16 cellular contexts compared by ENCODE assay signal in the genomic region with DNA sequence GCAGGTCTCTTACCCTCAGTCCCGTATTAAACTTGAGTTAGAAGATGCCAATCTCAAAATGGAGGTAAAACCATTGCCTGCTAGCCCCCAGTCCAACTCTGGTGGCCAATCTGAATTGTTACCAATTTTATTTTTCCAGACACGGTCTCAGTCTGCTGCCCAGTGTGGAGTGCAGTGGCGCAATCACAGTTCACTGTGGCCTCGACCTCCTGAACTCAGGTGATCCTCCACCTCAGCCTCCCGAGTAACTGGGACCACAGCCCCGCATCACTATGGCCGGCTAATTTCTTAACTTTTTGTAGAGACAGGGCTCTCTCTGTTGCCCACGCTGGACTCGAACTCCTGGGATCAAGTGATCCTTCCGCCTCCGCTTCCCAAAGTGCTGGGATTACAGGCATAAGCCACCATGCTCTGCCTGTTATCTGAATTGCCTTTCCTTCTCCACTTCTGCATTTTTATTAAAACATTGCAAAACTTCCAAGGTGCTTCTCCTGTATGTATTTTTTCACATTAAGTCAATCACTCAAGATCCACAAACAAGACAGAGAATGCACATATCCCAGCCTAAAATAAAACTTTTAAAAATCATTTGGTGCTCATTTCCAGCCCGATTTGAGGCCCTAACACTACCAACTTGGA. TPM values are rescaled to one million over a fixed set of nuclear protein-coding genes. Genes with fewer than 3 reads are reported as not detected.
DNase-seq lines count a peak whose midpoint lies in the region; ATAC-seq and TF ChIP-seq lines count a peak whose summit lies in the region.
"Had no signal": no experiment of that assay in that cellular context is flagged by ENCODE, and none has a peak within 500 bp of the region (broad histone marks: within the 10 kb centered on the region; RNA-seq: fewer than 3 reads in every experiment).

No MANE protein-coding gene starts in this region.

- H3K27ac Mint-ChIP-seq in endodermal cell = no peak overlapping the region

- H3K4me1 ChIP-seq in A673 (ENCODE audit: insufficient read depth, low read length, poor library complexity, severe bottlenecking) (peaks cover 30% of the 10 kb centered on the region), DND-41 (ENCODE audit: insufficient read depth, low read length) (peaks cover 25% of the 10 kb centered on the region), OCI-LY7 (ENCODE audit: insufficient read depth, low read length, poor library complexity, severe bottlenecking) (peaks cover 14% of the 10 kb centered on the region), endodermal cell (ENCODE audit: control insufficient read depth, insufficient read depth, low read length) (peaks cover 3% of the 10 kb centered on the region)

- H3K4me2 ChIP-seq in DND-41 (ENCODE audit: insufficient read depth, low read length) (peak overlapping the region; percentile 69), OCI-LY7 (ENCODE audit: low read length) (peak overlapping the region; percentile 80)

- DNase-seq in A673 (ENCODE audit: low spot score) (no peak), DND-41 (no peak), OCI-LY7 (ENCODE audit: low spot score) (no peak), endodermal cell (no peak), NCI-H1105 (lab: John Stamatoyannopoulos, UW) (no peak), erythroblast (lab: John Stamatoyannopoulos, UW) (no peak), hepatic stellate cell (ENCODE audit: low spot score) (no peak)
- DNase-seq: activated CD4-positive, alpha-beta T cell treated with anti-CD3 and anti-CD28 coated beads, Interleukin-2, amount 50 U/mL, for 4 hours; activated naive CD4-positive, alpha-beta T cell treated with Interleukin-2 at 50 U/mL for 16 hours; body of pancreas; kidney glomerular epithelial cell; NCI-H524 treated with DMSO at 0.1 percent for 48 hours; spleen had no signal

- POLR2A ChIA-PET in A673 (lab: Charles Lee; ENCODE audit: low non-redundant PET) = no interaction called here
- POLR2A ChIA-PET in OCI-LY7 (lab: Charles Lee) = interaction anchor here (0.7 kb wide), 1 partner anchor 1999 kb away, joined by 3 read pairs; no protein-coding TSS in a partner anchor

- TF ChIP-seq CTCF in A673 (conservative IDR thresholded peaks at IDR 0.05; ENCODE audit: low read depth, low read length) (no peak), DND-41 (IDR thresholded peaks at IDR 0.05; ENCODE audit: borderline replicate concordance, extremely low read depth, low read length, poor library complexity, severe bottlenecking) (no peak), OCI-LY7 (conservative IDR thresholded peaks at IDR 0.05; ENCODE audit: low read length) (no peak), endodermal cell (conservative IDR thresholded peaks at IDR 0.05) (no peak)

- H3K27ac ChIP-seq in A673 (ENCODE audit: low read depth, low read length, poor library complexity, severe bottlenecking) (peak overlapping the region; percentile 100), DND-41 (ENCODE audit: low read length) (no peak overlapping the region), OCI-LY7 (ENCODE audit: low read depth, low read length, poor library complexity, severe bottlenecking) (no peak overlapping the region), endodermal cell (ENCODE audit: low read depth, low read length) (no peak overlapping the region)
- H3K27ac ChIP-seq: coronary artery, spleen had no signal

- H3K79me2 ChIP-seq in DND-41 (ENCODE audit: insufficient read depth, low read length) (0 out of 2 replicates have a peak, but pooled peaks cover 3% of the 10 kb centered on the region), OCI-LY7 (ENCODE audit: insufficient read depth, low read depth, low read length) (peaks cover 33% of the 10 kb centered on the region; the same call in 1 of the 2 replicates)

- BruUV-seq in A673 (replicated peaks; lab: Mats Ljungman, UMichigan) (no TSS peak), OCI-LY7 (replicated peaks; lab: Mats Ljungman, UMichigan) (no TSS peak)

- no peaks in the 10 kb centered on the region for H3K9me2 ChIP-seq in OCI-LY7 (ENCODE audit: insufficient read depth, low read length)

- H3K9me3 Mint-ChIP-seq in endodermal cell = no peaks in the 10 kb centered on the region
- H3K9me3 Mint-ChIP-seq: natural killer cell treated with Interleukin-12 subunit alpha and Interleukin-12 subunit beta and Interleukin-15 and Interleukin-18, amount 100 ng/mL, for 72 hours had no signal

- CTCF ChIA-PET in A673 (lab: Charles Lee) = no interaction called here
- CTCF ChIA-PET in OCI-LY7 (lab: Charles Lee; ENCODE audit: unreplicated experiment) = no interaction called here

- no peaks in the 10 kb centered on the region for H4K20me1 ChIP-seq in DND-41 (ENCODE audit: insufficient read depth, low read length)
- no peaks in the 10 kb centered on the region; the same call in 1 of the 2 replicates for H4K20me1 ChIP-seq in OCI-LY7 (ENCODE audit: insufficient read depth, low read length)

- 96% methylated on average over 12 of the region's 12 CpGs for WGBS in endodermal cell (ENCODE audit: insufficient coverage in 1 of 2, insufficient read length in 1 of 2), 2 experiments

- H3K27me3 ChIP-seq in A673 (replicated peaks; ENCODE audit: insufficient read depth, low read depth, low read length, poor library complexity) (no peaks in the 10 kb centered on the region), DND-41 (ENCODE audit: insufficient read depth, low read length, poor library complexity) (no peaks in the 10 kb centered on the region), endodermal cell (ENCODE audit: control insufficient read depth, insufficient read depth, low read length, poor library complexity, severe bottlenecking) (no peaks in the 10 kb centered on the region)
- H3K27me3 ChIP-seq: body of pancreas had no signal

- H3K4me3 ChIP-seq in A673 (ENCODE audit: low read depth, low read length, poor library complexity, severe bottlenecking) = no peak overlapping the region
- H3K4me3 ChIP-seq in DND-41 (ENCODE audit: low read depth in 1 of 2, low read length in 2 of 2) = no peak overlapping the region
- peak overlapping the region; percentile 79 for H3K4me3 ChIP-seq in OCI-LY7 (ENCODE audit: low read depth, low read length, poor library complexity, severe bottlenecking)
- peak overlapping the region; percentile 91 for H3K4me3 ChIP-seq in endodermal cell (ENCODE audit: low read length)
- H3K4me3 ChIP-seq: body of pancreas, coronary artery, spleen had no signal

- H3K36me3 Mint-ChIP-seq in endodermal cell (ENCODE audit: low read depth) = no peaks in the 10 kb centered on the region
- H3K36me3 Mint-ChIP-seq: natural killer cell treated with Interleukin-12 subunit alpha and Interleukin-12 subunit beta and Interleukin-15 and Interleukin-18, amount 100 ng/mL, for 72 hours had no signal

- no peaks in the 10 kb centered on the region for H3K9me3 ChIP-seq in A673 (ENCODE audit: low read depth, low read length, poor library complexity, severe bottlenecking)
- H3K9me3 ChIP-seq in DND-41 (ENCODE audit: insufficient read depth, low read length, severe bottlenecking) = no peaks in the 10 kb centered on the region
- no peaks in the 10 kb centered on the region for H3K9me3 ChIP-seq in OCI-LY7 (ENCODE audit: low read length)
- no peaks in the 10 kb centered on the region for H3K9me3 ChIP-seq in endodermal cell (ENCODE audit: control insufficient read depth, low read length)
- H3K9me3 ChIP-seq: body of pancreas, spleen had no signal

- no peak overlapping the region; the same call in 1 of the 2 replicates for H3K9ac ChIP-seq in DND-41 (ENCODE audit: low read depth, low read length)
- no peak overlapping the region for H3K9ac ChIP-seq in endodermal cell (ENCODE audit: extremely low read depth, low read length, poor library complexity, severe bottlenecking)

- peaks cover 6% of the 10 kb centered on the region for H3K4me1 Mint-ChIP-seq in endodermal cell

- H2AFZ ChIP-seq in DND-41 (ENCODE audit: low read depth, low read length) = no peak overlapping the region
- no peak overlapping the region for H2AFZ ChIP-seq in OCI-LY7 (ENCODE audit: low read length)

- H3K36me3 ChIP-seq in A673 (ENCODE audit: insufficient read depth, low read length, poor library complexity, severe bottlenecking) (no peaks in the 10 kb centered on the region), DND-41 (ENCODE audit: insufficient read depth, low read length) (no peaks in the 10 kb centered on the region), OCI-LY7 (ENCODE audit: insufficient read depth, low read length) (no peaks in the 10 kb centered on the region), endodermal cell (ENCODE audit: control insufficient read depth, insufficient read depth, low read length) (no peaks in the 10 kb centered on the region)
- H3K36me3 ChIP-seq: spleen had no signal

- ATAC-seq in DND-41 (ENCODE audit: insufficient read depth, low read depth) (no peak), HG03439 (IDR thresholded peaks at IDR 0.05; ENCODE audit: unreplicated experiment) (no peak)
- ATAC-seq: body of pancreas; natural killer cell treated with Interleukin-12 subunit alpha and Interleukin-12 subunit beta and Interleukin-15 and Interleukin-18, amount 100 ng/mL, for 72 hours had no signal

- TF ChIP-seq POLR2A in erythroblast (IDR thresholded peaks at IDR 0.05; ENCODE audit: low read length) = no peak

- no peak overlapping the region for H3K4me3 Mint-ChIP-seq in endodermal cell

- intact Hi-C loops in A673 (cut with micrococcal nuclease; ENCODE audit: unreplicated experiment) = no loop called here
- intact Hi-C loops in OCI-LY7 (cut with micrococcal nuclease; ENCODE audit: unreplicated experiment) = loop anchor here (5.0 kb wide), 1 partner anchor 177 kb away; no protein-coding TSS in a partner anchor

- H3K27me3 Mint-ChIP-seq in endodermal cell (ENCODE audit: insufficient read depth) = no peaks in the 10 kb centered on the region

RNA-seq across cellular contexts. Expression of a gene that starts 2.3 kb away (rescaled TPM):
- total RNA-seq in A673 (2021) (25.3 and 28.3 TPM in 2 replicates), OCI-LY7 (2022) (28.7 TPM in 2 replicates), endodermal cell (10 to 100 TPM; 17.6 to 23.5 TPM)
- 12.3 and 13.9 TPM in 2 replicates for total RNA-seq in OCI-LY7 (2014; rRNA removed; shearing (Covaris generic))
- 14.7 TPM for polyA plus RNA-seq in endodermal cell (2013, experiment 1 of 2)
- polyA plus RNA-seq in endodermal cell (2013, experiment 2 of 2) = 13.5 TPM

Comparison
In these comparisons a context has a peak if more than half of its experiments do, and no peak if none do; other contexts are left out.
1. H3K4me3 ChIP-seq: peak in OCI-LY7 (single experiment) and endodermal cell (single experiment); none in A673 (single experiment) and DND-41 (0 of 2).